ENCODE assay signal across 14 cellular contexts in the genomic region with DNA sequence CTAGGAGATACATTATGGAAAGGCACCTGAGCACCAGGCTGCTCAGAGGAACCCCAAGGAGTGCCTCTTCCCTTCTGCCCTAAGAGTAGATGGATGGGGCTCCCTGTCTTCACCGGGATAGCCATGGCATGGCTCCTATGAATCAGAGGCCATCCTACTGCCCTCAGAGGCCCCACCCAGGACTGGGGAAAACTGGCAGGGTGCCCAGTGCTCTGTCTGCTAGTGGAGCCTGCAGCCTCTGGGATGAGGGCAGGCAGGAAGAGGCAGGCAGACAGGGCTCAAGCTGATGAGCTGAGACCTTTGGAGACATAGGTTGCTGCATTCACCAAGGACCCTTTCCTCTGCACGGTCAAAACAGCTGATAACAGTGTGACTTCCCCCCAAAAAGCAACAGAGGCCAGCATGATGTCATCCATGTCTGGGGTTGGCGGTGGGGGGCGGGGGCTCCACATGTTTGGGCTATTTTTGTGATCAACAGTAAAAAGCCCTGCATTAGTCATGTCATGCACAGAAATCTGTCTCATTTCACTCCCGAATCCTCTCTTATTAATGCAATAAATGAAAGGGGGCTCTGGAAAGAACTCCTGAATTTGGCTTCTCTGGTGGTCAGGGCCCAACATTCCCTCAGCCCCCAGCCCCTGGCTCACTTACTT.
DNase-seq lines count a peak whose midpoint lies in the region; ATAC-seq and TF ChIP-seq lines count a peak whose summit lies in the region.
"Had no signal": no experiment of that assay in that cellular context is flagged by ENCODE, and none has a peak within 500 bp of the region (broad histone marks: within the 10 kb centered on the region; RNA-seq: fewer than 3 reads in every experiment).

No MANE protein-coding gene starts in this region.

- in situ Hi-C loops in G401 (cut with HindIII; ENCODE audit: low sequenced_read_pairs) = no loop called here

- TF ChIP-seq POLR2A in heart left ventricle (IDR thresholded peaks at IDR 0.05) = no peak

- intact Hi-C loops in heart left ventricle (cut with DNase I) = no loop called here
- intact Hi-C loops in cardiac septum (cut with DNase I) = no loop called here
- intact Hi-C loops in aorta (cut with DNase I) = loop anchor here in 1 of 2 donors (10.0 kb wide), 1 partner anchor 209 kb away; the partner anchor contains the start of gene MAMLD1

- no peaks in the 10 kb centered on the region for H3K4me1 Mint-ChIP-seq in type B pancreatic cell (ENCODE audit: unreplicated experiment)
- H3K4me1 Mint-ChIP-seq: memory B cell had no signal

- H3K27me3 Mint-ChIP-seq in type B pancreatic cell = no peaks in the 10 kb centered on the region
- H3K27me3 Mint-ChIP-seq: memory B cell; stimulated activated naive CD8-positive, alpha-beta T cell treated with anti-CD3 and anti-CD28 coated beads, Interleukin-15, Interleukin-2, amounts not matched to agents 100 ng/mL and 50 ng/mL, for 24 hours had no signal

- peaks cover 0 to under 1% (median 0%) of the 10 kb centered on the region in 12 donors for H3K4me1 ChIP-seq in heart left ventricle
- peaks cover 0 to 2% of the 10 kb centered on the region in 2 donors for H3K4me1 ChIP-seq in aorta (ENCODE audit: control insufficient read depth in 1 of 2, insufficient read depth in 2 of 2, low read length in 2 of 2)

- H3K4me3 ChIP-seq in heart left ventricle (no peak overlapping the region), aorta (ENCODE audit: low read length in 2 of 2) (no peak overlapping the region)
- H3K4me3 ChIP-seq: skin epidermis had no signal

- H3K36me3 ChIP-seq in heart left ventricle (no peaks in the 10 kb centered on the region), aorta (ENCODE audit: control insufficient read depth in 1 of 2, insufficient read depth in 2 of 2, low read length in 1 of 2) (no peaks in the 10 kb centered on the region)

- H3K9me3 ChIP-seq in heart left ventricle (no peaks in the 10 kb centered on the region), aorta (ENCODE audit: control insufficient read depth, low read length) (no peaks in the 10 kb centered on the region)

- WGBS in heart left ventricle, 4 donors = 31 to 52% (median 45%) methylated on average over 4 to 5 of the region's 5 CpGs
- 8 to 21% methylated on average over 5 of the region's 5 CpGs for WGBS in aorta, 2 donors

- no peak overlapping the region for H3K27ac ChIP-seq in heart left ventricle
- no peak overlapping the region for H3K27ac ChIP-seq in aorta (ENCODE audit: low read depth in 1 of 2, low read length in 2 of 2)
- H3K27ac ChIP-seq: skin epidermis had no signal

- no peak overlapping the region for H3K27ac Mint-ChIP-seq in type B pancreatic cell
- H3K27ac Mint-ChIP-seq: activated naive CD4-positive, alpha-beta T cell treated with anti-CD3 and anti-CD28 coated beads for 36 hours; memory B cell; stimulated activated naive CD8-positive, alpha-beta T cell treated with anti-CD3 and anti-CD28 coated beads, Interleukin-15, Interleukin-2, amounts not matched to agents 100 ng/mL and 50 ng/mL, for 24 hours had no signal

- H3K36me3 Mint-ChIP-seq in type B pancreatic cell = no peaks in the 10 kb centered on the region
- H3K36me3 Mint-ChIP-seq: memory B cell had no signal

- ATAC-seq in heart left ventricle (peak in 1 of 4 donors; percentile 57), aorta (ENCODE audit: low FRiP score) (peak; percentile 23)
- ATAC-seq: activated CD4-positive, CD25-positive, alpha-beta regulatory T cell treated with anti-CD3 and anti-CD28 coated beads, Interleukin-2, amount 50 U/mL, for 24 hours had no signal

- H3K9me3 Mint-ChIP-seq in type B pancreatic cell = no peaks in the 10 kb centered on the region
- H3K9me3 Mint-ChIP-seq: activated naive CD4-positive, alpha-beta T cell treated with anti-CD3 and anti-CD28 coated beads for 36 hours; memory B cell; stimulated activated naive CD8-positive, alpha-beta T cell treated with anti-CD3 and anti-CD28 coated beads, Interleukin-15, Interleukin-2, amounts not matched to agents 100 ng/mL and 50 ng/mL, for 24 hours had no signal

- TF ChIP-seq CTCF in heart left ventricle (IDR thresholded peaks at IDR 0.05) (no peak), type B pancreatic cell (conservative IDR thresholded peaks at IDR 0.05) (no peak)

- H3K27me3 ChIP-seq in heart left ventricle = no peaks in the 10 kb centered on the region
- no peaks in the 10 kb centered on the region for H3K27me3 ChIP-seq in aorta (ENCODE audit: control insufficient read depth in 1 of 2, insufficient read depth in 2 of 2, low read length in 1 of 2)

- H3K4me3 Mint-ChIP-seq in type B pancreatic cell = no peak overlapping the region
- H3K4me3 Mint-ChIP-seq: activated naive CD4-positive, alpha-beta T cell treated with anti-CD3 and anti-CD28 coated beads for 36 hours; memory B cell; stimulated activated naive CD8-positive, alpha-beta T cell treated with anti-CD3 and anti-CD28 coated beads, Interleukin-15, Interleukin-2, amounts not matched to agents 100 ng/mL and 50 ng/mL, for 24 hours had no signal

- DNase-seq in heart left ventricle (peak in 4 of 5 donors; percentile 23 to 54 (median 40)), cardiac septum (ENCODE audit: low spot score) (no peak), T1000 (lab: John Stamatoyannopoulos, UW) (peak; percentile 33), foreskin melanocyte (peak; percentile 36), aorta (peak; percentile 67 to 81), SHP77 treated with DMSO at 0.1 percent for 48 hours (lab: John Stamatoyannopoulos, UW) (no peak), G401 (ENCODE audit: low spot score) (no peak), type B pancreatic cell (ENCODE audit: extremely low spot score, unreplicated experiment) (no peak)
- DNase-seq: activated naive CD4-positive, alpha-beta T cell treated with anti-CD3 and anti-CD28 coated beads for 36 hours; MM.1S had no signal

Comparison
In these comparisons a context has a peak if more than half of its experiments do, and no peak if none do; other contexts are left out.
1. DNase-seq: peak in heart left ventricle (4 of 5), T1000 (single experiment), foreskin melanocyte (single experiment) and aorta (2 of 2); none in cardiac septum (single experiment), SHP77 treated with DMSO at 0.1 percent for 48 hours (single experiment), G401 (single experiment) and type B pancreatic cell (single experiment).